ENCODE assay signal across 9 cellular contexts in the genomic region with DNA sequence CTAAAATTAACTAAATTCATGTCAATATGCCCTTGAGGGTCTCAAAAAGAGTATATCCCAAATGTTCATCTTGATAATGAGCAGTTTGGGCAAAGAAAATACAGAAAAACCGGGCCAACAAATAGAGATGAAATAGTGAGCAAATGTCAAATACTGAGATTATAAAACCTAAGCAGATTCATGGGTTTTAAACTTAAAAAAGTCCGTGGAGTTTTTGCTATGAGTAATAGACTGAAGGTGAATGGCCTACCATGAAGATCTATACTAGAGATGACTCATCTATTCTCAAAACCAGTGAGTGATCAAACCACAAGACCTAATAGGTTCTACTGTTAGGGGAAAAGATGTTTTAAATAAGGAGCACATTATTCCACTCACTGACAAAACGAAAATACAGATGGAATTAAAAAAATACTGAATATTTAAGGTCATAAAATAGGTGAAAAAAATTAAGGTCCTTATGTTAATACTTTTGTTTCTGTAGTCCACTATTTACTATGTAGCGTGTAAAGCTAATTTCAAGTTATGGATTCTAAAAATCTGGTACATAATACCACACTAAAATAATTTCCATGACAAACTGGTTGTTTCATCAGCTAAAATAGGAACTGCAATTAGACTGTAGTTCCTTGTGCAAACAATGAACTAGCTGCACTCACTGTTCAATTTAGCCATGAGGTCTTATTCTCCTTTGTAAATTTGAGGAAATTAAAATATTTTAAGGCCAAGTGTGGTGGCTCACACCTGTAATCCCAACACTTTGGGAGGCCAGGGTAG. TPM values are rescaled to one million over a fixed set of nuclear protein-coding genes. Genes with fewer than 3 reads are reported as not detected.
DNase-seq lines count a peak whose midpoint lies in the region; ATAC-seq and TF ChIP-seq lines count a peak whose summit lies in the region.
"Had no signal": no experiment of that assay in that cellular context is flagged by ENCODE, and none has a peak within 500 bp of the region (broad histone marks: within the 10 kb centered on the region; RNA-seq: fewer than 3 reads in every experiment).

No MANE protein-coding gene starts in this region.

- H3K4me3 ChIP-seq in AG04449 (ENCODE audit: low read depth, low read length) (no peak overlapping the region), SK-N-SH (ENCODE audit: low read depth in 2 of 2, low read length in 1 of 2) (no peak overlapping the region; a peak in 1 of 4 replicates), fibroblast of lung (replicated peaks in 1 of 4; ENCODE audit: control extremely low read depth in 1 of 4, insufficient read depth in 1 of 4, low read depth in 3 of 4, low read length in 4 of 4) (peak overlapping the region in 3 of 4 experiments; percentile 3 to 48 (median 20)), spleen (peak overlapping the region in 2 of 8 donors; percentile 10 to 88)

- peak overlapping the region; percentile 8 to 78; a peak in 3 of 4 replicates for H3K27ac ChIP-seq in SK-N-SH (ENCODE audit: low read depth in 2 of 2, low read length in 1 of 2)
- H3K27ac ChIP-seq in fibroblast of lung (ENCODE audit: insufficient read depth, low read length) = peak overlapping the region; percentile 56
- peak overlapping the region in 6 of 8 donors; percentile 4 to 98 (median 96) for H3K27ac ChIP-seq in spleen

- TF ChIP-seq EP300 in SK-N-SH (IDR thresholded peaks at IDR 0.05; ENCODE audit: borderline replicate concordance in 1 of 2, low read depth in 1 of 2, low read length in 1 of 2) = 0 out of 4 replicates have a peak, but pooled peaks of 1 of the 2 experiments have one; percentile 14

- peak; percentile 42 for DNase-seq in AG04449 (ENCODE audit: low read depth, low spot score)
- DNase-seq in SK-N-SH = no peak
- DNase-seq in fibroblast of lung (ENCODE audit: low read depth in 2 of 2) = peak; percentile 74 to 91
- no peak for DNase-seq in spleen
- no peak for DNase-seq in activated CD4-positive, alpha-beta T cell treated with anti-CD3 and anti-CD28 coated beads, Interleukin-2, amount 50 U/mL, for 1 hour
- no peak for DNase-seq in 8988T

- H3F3A ChIP-seq in SK-N-SH (replicated peaks; ENCODE audit: insufficient read depth) = peaks cover 61% of the 10 kb centered on the region

- intact Hi-C loops in spleen (cut with DNase I; ENCODE audit: low total_unique reads) = loop anchor here (10.0 kb wide), 1 partner anchor 121 kb away; a partner anchor contains a TSS

- no peak for TF ChIP-seq POLR2A in spleen (IDR thresholded peaks at IDR 0.05)

- 26% methylated on average over 4 of the region's 4 CpGs for WGBS in SK-N-SH (ENCODE audit: low lambda C conversion rate)
- 31 to 38% (median 35%) methylated on average over 4 of the region's 4 CpGs for WGBS in spleen, 5 donors

- H3K36me3 ChIP-seq in SK-N-SH (replicated peaks in 1 of 2; ENCODE audit: control insufficient read depth in 1 of 2, insufficient read depth in 2 of 2, low read length in 1 of 2) (peaks cover 62 to 80% of the 10 kb centered on the region in 2 experiments), fibroblast of lung (ENCODE audit: control insufficient read depth, insufficient read depth, low read length) (peaks cover 11% of the 10 kb centered on the region), spleen (peaks cover 0 to 91% (median 51%) of the 10 kb centered on the region in 6 donors)

- CTCF ChIA-PET in AG04449 (lab: Yijun Ruan, JAX) (interaction anchor here (1.1 to 1.7 kb wide), 4 partner anchors 8 to 293 kb away, joined by 3 to 7 read pairs (median 4); no protein-coding TSS in a partner anchor), SK-N-SH (lab: Yijun Ruan, JAX) (interaction anchor here (1.1 to 1.3 kb wide), 2 partner anchors 22 to 24 kb away, joined by 3 to 4 read pairs; no protein-coding TSS in a partner anchor)

- H4K20me1 ChIP-seq in SK-N-SH (ENCODE audit: insufficient read depth) (peaks cover 94% of the 10 kb centered on the region), fibroblast of lung (ENCODE audit: control insufficient read depth, extremely low read depth, insufficient read depth, low read length) (peaks cover 23% of the 10 kb centered on the region)

- no peaks in the 10 kb centered on the region for H3K9me3 ChIP-seq in SK-N-SH
- no peaks in the 10 kb centered on the region for H3K9me3 ChIP-seq in fibroblast of lung (ENCODE audit: control insufficient read depth, insufficient read depth, low read depth, low read length)
- H3K9me3 ChIP-seq in spleen = no peaks in the 10 kb centered on the region

- ATAC-seq in GM18868 (IDR thresholded peaks at IDR 0.05; ENCODE audit: unreplicated experiment) (peak; percentile 85), HG03066 (IDR thresholded peaks at IDR 0.05; ENCODE audit: low read depth, unreplicated experiment) (peak; percentile 80)

- H3K4me1 ChIP-seq in SK-N-SH (ENCODE audit: control insufficient read depth in 1 of 2, insufficient read depth in 2 of 2, low read depth in 1 of 2, low read length in 1 of 2) (peaks cover 13 to 35% of the 10 kb centered on the region in 2 experiments), fibroblast of lung (ENCODE audit: control insufficient read depth, extremely low read depth, insufficient read depth, low read length) (peaks cover 18% of the 10 kb centered on the region), spleen (peaks cover 65 to 93% (median 87%) of the 10 kb centered on the region in 6 donors)

- POLR2A ChIA-PET in AG04449 (lab: Yijun Ruan, JAX) = interaction anchor here (0.7 to 2.1 kb wide), 4 partner anchors 8 to 247 kb away, joined by 3 to 8 read pairs (median 6); a partner anchor contains a TSS
- POLR2A ChIA-PET in SK-N-SH (lab: Yijun Ruan, JAX) = interaction anchor here (1.0 kb wide), 1 partner anchor 9 kb away, joined by 3 read pairs; no protein-coding TSS in a partner anchor

- TF ChIP-seq RAD21 in SK-N-SH (IDR thresholded peaks at IDR 0.05; ENCODE audit: low read length) = no peak

- H2AFZ ChIP-seq in SK-N-SH (ENCODE audit: low read depth) (no peak overlapping the region), fibroblast of lung (ENCODE audit: low read length) (no peak overlapping the region)

- peak overlapping the region; percentile 90 for H3K4me2 ChIP-seq in SK-N-SH
- peak overlapping the region; percentile 69 for H3K4me2 ChIP-seq in fibroblast of lung (ENCODE audit: extremely low read depth, insufficient read depth, low read length)

- H3K27me3 ChIP-seq in SK-N-SH (ENCODE audit: insufficient read depth) (no peaks in the 10 kb centered on the region), fibroblast of lung (ENCODE audit: control insufficient read depth, insufficient read depth, low read length) (no peaks in the 10 kb centered on the region), spleen (replicated peaks in 1 of 7) (no peaks in the 10 kb centered on the region)

- TF ChIP-seq CTCF in AG04449 (IDR thresholded peaks at IDR 0.05; ENCODE audit: insufficient read depth, low read length, missing control alignments) (no peak), SK-N-SH (IDR thresholded peaks at IDR 0.05) (no peak), fibroblast of lung (conservative IDR thresholded peaks at IDR 0.05 in 1 of 2, IDR thresholded peaks at IDR 0.05 in 1 of 2; ENCODE audit: low read depth in 1 of 2, low read length in 2 of 2) (no peak), spleen (IDR thresholded peaks at IDR 0.05 in 8 of 11, conservative IDR thresholded peaks at IDR 0.05 in 3 of 11) (no peak)

- no peak overlapping the region; the same call in 1 of the 2 replicates for H3K9ac ChIP-seq in SK-N-SH
- H3K9ac ChIP-seq in fibroblast of lung (ENCODE audit: insufficient read depth, low read length) = no peak overlapping the region

- H3K9me2 ChIP-seq in SK-N-SH = no peaks in the 10 kb centered on the region

- H3K79me2 ChIP-seq in SK-N-SH (ENCODE audit: insufficient read depth) (peaks cover 100% of the 10 kb centered on the region), fibroblast of lung (ENCODE audit: control insufficient read depth, insufficient read depth, low read length) (peaks cover 93% of the 10 kb centered on the region)

TF ChIP-seq in SK-N-SH, 30 proteins besides CTCF, POLR2A, EP300 and RAD21:
- TF ChIP-seq GABPA (IDR thresholded peaks at IDR 0.05; ENCODE audit: low read depth) = no peak
- TF ChIP-seq POLR2AphosphoS5 (IDR thresholded peaks at IDR 0.05; ENCODE audit: low read depth, low read length) = peak; percentile 27; the same call in 1 of the 2 replicates
- peak; percentile 82 for TF ChIP-seq JUND (IDR thresholded peaks at IDR 0.05)
- TF ChIP-seq SIN3A (IDR thresholded peaks at IDR 0.05; ENCODE audit: borderline replicate concordance, low read depth, low read length) = no peak
- 0 out of 2 replicates have a peak, but pooled peaks have one; percentile 11 for TF ChIP-seq YY1 (IDR thresholded peaks at IDR 0.05; ENCODE audit: low read depth)
- TF ChIP-seq FOSL2 (IDR thresholded peaks at IDR 0.05; ENCODE audit: borderline replicate concordance, low read depth) = peak; percentile 91
- peak; percentile 52 for TF ChIP-seq TCF12 (IDR thresholded peaks at IDR 0.05)
- TF ChIP-seq, protein P1, sequence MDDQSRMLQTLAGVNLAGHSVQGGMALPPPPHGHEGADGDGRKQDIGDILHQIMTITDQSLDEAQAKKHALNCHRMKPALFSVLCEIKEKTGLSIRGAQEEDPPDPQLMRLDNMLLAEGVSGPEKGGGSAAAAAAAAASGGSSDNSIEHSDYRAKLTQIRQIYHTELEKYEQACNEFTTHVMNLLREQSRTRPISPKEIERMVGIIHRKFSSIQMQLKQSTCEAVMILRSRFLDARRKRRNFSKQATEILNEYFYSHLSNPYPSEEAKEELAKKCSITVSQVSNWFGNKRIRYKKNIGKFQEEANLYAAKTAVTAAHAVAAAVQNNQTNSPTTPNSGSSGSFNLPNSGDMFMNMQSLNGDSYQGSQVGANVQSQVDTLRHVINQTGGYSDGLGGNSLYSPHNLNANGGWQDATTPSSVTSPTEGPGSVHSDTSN (IDR thresholded peaks at IDR 0.05) = peak; percentile 21; the same call in 1 of the 2 replicates

RNA-seq across cellular contexts. Expression of a gene that starts 5.0 kb away (rescaled TPM):
- polyA plus RNA-seq in SK-N-SH (2012; rRNA removed) (341 and 500 TPM in 2 replicates), fibroblast of lung (543 and 766 TPM in 2 replicates), spleen (100 to 1,000 TPM; 497 to 824 (median 677) TPM)
- 518 and 530 TPM in 2 replicates for polyA plus RNA-seq in SK-N-SH (2012; cell fraction: cytosol; rRNA removed)
- polyA plus RNA-seq in SK-N-SH (2012; cell fraction: nucleus; rRNA removed) = 151 and 267 TPM in 2 replicates
- total RNA-seq in fibroblast of lung (671 and 885 TPM in 2 replicates), spleen (100 to 1,000 TPM; 374 to 648 (median 506) TPM)
- polyA plus RNA-seq in fibroblast of lung (2012) = 469 and 630 TPM in 2 replicates
- polyA minus RNA-seq in fibroblast of lung (ENCODE audit: low replicate concordance) = 348 and 524 TPM in 2 replicates

RNA-seq across cellular contexts. Expression of a gene that starts 15.7 kb away (rescaled TPM):
- not detected in 2 replicates for polyA plus RNA-seq in SK-N-SH (2012; rRNA removed)
- not detected in 2 replicates for polyA plus RNA-seq in SK-N-SH (2012; cell fraction: cytosol; rRNA removed)
- 0.02 TPM in 1 of 2 replicates, not detected in the other for polyA plus RNA-seq in SK-N-SH (2012; cell fraction: nucleus; rRNA removed)
- total RNA-seq in fibroblast of lung = under 0.01 TPM in 1 of 2 replicates, not detected in the other
- polyA plus RNA-seq in fibroblast of lung = 0.32 TPM in 1 of 2 replicates, not detected in the other
- not detected in 2 replicates for polyA plus RNA-seq in fibroblast of lung (2012)
- not detected in 2 replicates for polyA minus RNA-seq in fibroblast of lung (ENCODE audit: low replicate concordance)
- total RNA-seq in spleen = 1 to 10 TPM in 3 of 7 donors, under 1 TPM in 4; 0.33 to 4.0 (median 0.87) TPM
- 1 to 10 TPM in 1 of 3 donors, under 1 TPM in 2; 0.46 to 1.3 (median 0.61) TPM for polyA plus RNA-seq in spleen
- total RNA-seq: pulmonary artery endothelial cell had no signal

Comparison
In these comparisons a context has a peak if more than half of its experiments do, and no peak if none do; other contexts are left out.
1. DNase-seq: peak in AG04449 (single experiment) and fibroblast of lung (2 of 2); none in SK-N-SH (single experiment), spleen (single experiment), activated CD4-positive, alpha-beta T cell treated with anti-CD3 and anti-CD28 coated beads, Interleukin-2, amount 50 U/mL, for 1 hour (single experiment) and 8988T (single experiment).
2. H3K4me3 ChIP-seq: peak in fibroblast of lung (3 of 4); none in AG04449 (single experiment) and SK-N-SH (0 of 2).
3. H3K27ac ChIP-seq: peak in every context shown above with its lines; median percentile 96 in spleen; 56 in fibroblast of lung; 43 in SK-N-SH.